8 cellular contexts compared by ENCODE assay signal in genomic region chr9:35095175-35095574, GRCh38. TPM values are rescaled to one million over a fixed set of nuclear protein-coding genes. Genes with fewer than 3 reads are reported as not detected.
DNase-seq lines count a peak whose midpoint lies in the region; ATAC-seq and TF ChIP-seq lines count a peak whose summit lies in the region.

No MANE protein-coding gene starts in this region.

- no peaks in the 10 kb centered on the region for H3K9me3 Mint-ChIP-seq in neural progenitor cell

- H3K79me2 ChIP-seq in neural progenitor cell (ENCODE audit: low read depth): peaks cover 8% of the 10 kb centered on the region

- H3K27ac Mint-ChIP-seq in neural progenitor cell: no peak overlapping the region

- no peaks in the 10 kb centered on the region for H3K27me3 Mint-ChIP-seq in neural progenitor cell (ENCODE audit: insufficient read depth, low read depth)

- peaks cover 6% of the 10 kb centered on the region for H3F3A ChIP-seq in neural progenitor cell (ENCODE audit: low read depth)

- H4K20me1 ChIP-seq in neural progenitor cell (ENCODE audit: low read depth): no peaks in the 10 kb centered on the region

- H3K4me3 Mint-ChIP-seq in neural progenitor cell: peak overlapping the region; percentile 90

- H3K4me2 ChIP-seq in neural progenitor cell: peak overlapping the region; percentile 80

- ATAC-seq in GM21390 (IDR thresholded peaks at IDR 0.05; ENCODE audit: unreplicated experiment): no peak

- peak overlapping the region in 1 of 2 donors; percentile 98 for H3K27ac ChIP-seq in breast epithelium
- no peak overlapping the region for H3K27ac ChIP-seq in neural progenitor cell
- no peak overlapping the region for H3K27ac ChIP-seq in colonic mucosa

- peaks cover 0 to 11% of the 10 kb centered on the region in 2 donors for H3K4me1 ChIP-seq in breast epithelium
- H3K4me1 ChIP-seq in neural progenitor cell: no peaks in the 10 kb centered on the region
- no peaks in the 10 kb centered on the region for H3K4me1 ChIP-seq in colonic mucosa

- TF ChIP-seq CTCF in breast epithelium (IDR thresholded peaks at IDR 0.05) (no peak), neural progenitor cell (IDR thresholded peaks at IDR 0.05) (no peak), colonic mucosa (IDR thresholded peaks at IDR 0.05) (no peak)

- H3K36me3 ChIP-seq in MG63: peaks cover 3% of the 10 kb centered on the region; the same call in 1 of the 2 replicates
- H3K36me3 ChIP-seq in breast epithelium: peaks cover 12% of the 10 kb centered on the region
- no peaks in the 10 kb centered on the region for H3K36me3 ChIP-seq in neural progenitor cell
- H3K36me3 ChIP-seq in colonic mucosa: no peaks in the 10 kb centered on the region

- intact Hi-C loops in breast epithelium (cut with DNase I; ENCODE audit: low total_unique reads) (loop anchor here (10.0 kb wide), 1 partner anchor 380 kb away; no protein-coding TSS in a partner anchor), colonic mucosa (cut with DNase I) (loop anchor here (10.0 kb wide), 1 partner anchor 190 kb away; no protein-coding TSS in a partner anchor)

- H3K4me1 Mint-ChIP-seq in neural progenitor cell: peaks cover 16% of the 10 kb centered on the region

- H3K4me3 ChIP-seq in GM08714 (ENCODE audit: low read length) (peak overlapping the region; percentile 70; the same call in 1 of the 2 replicates), MG63 (peak overlapping the region; percentile 83), breast epithelium (peak overlapping the region in 2 of 3 donors; percentile 73 to 88), neural progenitor cell (peak overlapping the region; percentile 84), colonic mucosa (no peak overlapping the region)

- no peaks in the 10 kb centered on the region for H3K9me3 ChIP-seq in MG63
- no peaks in the 10 kb centered on the region for H3K9me3 ChIP-seq in breast epithelium
- H3K9me3 ChIP-seq in neural progenitor cell (ENCODE audit: low read depth): no peaks in the 10 kb centered on the region
- no peaks in the 10 kb centered on the region for H3K9me3 ChIP-seq in colonic mucosa

- H3K36me3 Mint-ChIP-seq in neural progenitor cell: peaks cover 18% of the 10 kb centered on the region

- no peaks in the 10 kb centered on the region for H3K27me3 ChIP-seq in MG63
- H3K27me3 ChIP-seq in breast epithelium: no peaks in the 10 kb centered on the region
- H3K27me3 ChIP-seq in neural progenitor cell: no peaks in the 10 kb centered on the region
- no peaks in the 10 kb centered on the region for H3K27me3 ChIP-seq in colonic mucosa

- no peak for TF ChIP-seq POLR2A in breast epithelium (IDR thresholded peaks at IDR 0.05)

- no peak for DNase-seq in MG63
- no peak for DNase-seq in breast epithelium (ENCODE audit: low spot score in 2 of 2)
- DNase-seq in neural progenitor cell (ENCODE audit: low spot score): no peak
- no peak for DNase-seq in colonic mucosa
- DNase-seq in cerebellum (ENCODE audit: low spot score): no peak
- no peak for DNase-seq in CD1c-positive myeloid dendritic cell (ENCODE audit: extremely low spot score)

- H3K9ac ChIP-seq in neural progenitor cell (no peak overlapping the region), colonic mucosa (ENCODE audit: low read depth in 2 of 2, low read length in 2 of 2) (no peak overlapping the region)

- H2AFZ ChIP-seq in neural progenitor cell (replicated peaks): no peak overlapping the region

RNA-seq across cellular contexts. Expression of gene PIGO, which starts 1.2 kb away (rescaled TPM):
- 7.9 and 9.0 TPM in 2 replicates for total RNA-seq in MG63 (2014; rRNA removed; shearing (Covaris generic); ENCODE audit: low replicate concordance)
- total RNA-seq in breast epithelium (10 to 100 TPM; 15.4 to 24.9 (median 18.0) TPM), neural progenitor cell (ENCODE audit: low replicate concordance) (12.3 and 21.6 TPM in 2 replicates), colonic mucosa (10 to 100 TPM; 27.6 to 51.3 TPM), cerebellum (12.6 TPM)

RNA-seq across cellular contexts. Expression of gene STOML2, which starts 7.8 kb away (rescaled TPM):
- total RNA-seq in MG63 (2014; rRNA removed; shearing (Covaris generic); ENCODE audit: low replicate concordance): 152 and 209 TPM in 2 replicates
- total RNA-seq in breast epithelium (100 to 1,000 TPM in 2 of 3 donors, 10 to 100 TPM in 1; 89.4 to 115 (median 101) TPM), neural progenitor cell (ENCODE audit: low replicate concordance) (114 and 130 TPM in 2 replicates), colonic mucosa (100 to 1,000 TPM; 111 to 233 TPM), cerebellum (35.6 TPM)

RNA-seq across cellular contexts. Expression of gene FANCG, which starts 15.4 kb away (rescaled TPM):
- 15.2 and 16.5 TPM in 2 replicates for total RNA-seq in MG63 (2014; rRNA removed; shearing (Covaris generic); ENCODE audit: low replicate concordance)
- total RNA-seq in breast epithelium (10 to 100 TPM; 10.7 to 15.2 (median 13.4) TPM), neural progenitor cell (ENCODE audit: low replicate concordance) (89.4 and 97.1 TPM in 2 replicates), colonic mucosa (10 to 100 TPM; 11.4 to 47.5 TPM), cerebellum (39.7 TPM)

RNA-seq across cellular contexts. Expression of gene ATOSB, which starts 20.5 kb away (rescaled TPM):
- 0.72 and 2.0 TPM in 2 replicates for total RNA-seq in MG63 (2014; rRNA removed; shearing (Covaris generic); ENCODE audit: low replicate concordance)
- total RNA-seq in breast epithelium: 10 to 100 TPM in 1 of 3 donors, 1 to 10 TPM in 2; 7.8 to 21.1 (median 8.8) TPM
- total RNA-seq in neural progenitor cell (ENCODE audit: low replicate concordance): 8.5 and 19.8 TPM in 2 replicates
- total RNA-seq in colonic mucosa: 10 to 100 TPM; 16.8 to 44.6 TPM
- total RNA-seq in cerebellum: 11.2 TPM

RNA-seq across cellular contexts. Expression of gene VCP, which starts 22.8 kb away (rescaled TPM):
- 120 and 139 TPM in 2 replicates for total RNA-seq in MG63 (2014; rRNA removed; shearing (Covaris generic); ENCODE audit: low replicate concordance)
- total RNA-seq in breast epithelium (100 to 1,000 TPM; 150 to 173 (median 168) TPM), neural progenitor cell (ENCODE audit: low replicate concordance) (238 and 309 TPM in 2 replicates), colonic mucosa (100 to 1,000 TPM; 176 to 287 TPM), cerebellum (146 TPM)
